36 cellular contexts compared by ENCODE assay signal in the genomic region with DNA sequence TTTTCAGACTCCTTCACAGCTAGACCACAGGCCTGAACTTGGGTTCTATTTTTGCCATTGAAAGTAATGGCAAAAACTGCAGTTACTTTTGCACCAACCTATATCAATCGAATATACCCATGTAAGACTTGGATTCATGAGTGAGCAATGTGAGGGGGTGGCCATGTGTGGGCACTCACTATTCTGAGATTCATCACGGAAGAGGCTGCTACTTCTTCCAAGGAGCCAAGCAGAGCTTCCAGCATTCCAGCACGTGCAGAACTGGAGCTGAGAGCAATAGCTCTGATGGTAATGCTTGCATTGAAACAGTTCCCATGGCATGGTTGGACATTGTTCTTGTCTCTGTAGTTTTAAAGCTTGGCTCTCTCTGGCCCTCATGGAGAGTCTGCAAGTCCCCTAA.
"Had no signal": no experiment of that assay in that cellular context is flagged by ENCODE, and none has a peak within 500 bp of the region (broad histone marks: within the 10 kb centered on the region; RNA-seq: fewer than 3 reads in every experiment).

No MANE protein-coding gene starts in this region.

- H3K27ac ChIP-seq: KMS-11 had no signal

- H3K9me3 ChIP-seq: MG63 had no signal

- H3K4me2 ChIP-seq: KMS-11 had no signal

- H3K9ac ChIP-seq: KMS-11 had no signal

- H3K27me3 ChIP-seq: MG63 had no signal

- H3K36me3 ChIP-seq: MG63 had no signal

- DNase-seq: Karpas-422, Kasumi-1, KG1, MG63, MM.1S, MV-4-11, NCI-H1048, NCI-H1092, NCI-H1092 treated with DMSO at 0.1 percent for 48 hours, NCI-H1105, NCI-H1105 treated with DMSO at 0.1 percent for 48 hours, NCI-H1417, NCI-H1417 treated with DMSO at 0.1 percent for 48 hours, NCI-H1436, NCI-H1436 treated with DMSO at 0.1 percent for 48 hours, NCI-H146, NCI-H1694, NCI-H1694 treated with DMSO at 0.1 percent for 48 hours, NCI-H187, NCI-H187 treated with DMSO at 0.1 percent for 48 hours, NCI-H1930, NCI-H2029, NCI-H2029 treated with DMSO at 0.1 percent for 48 hours, NCI-H2081, NCI-H2081 treated with DMSO at 0.1 percent for 48 hours, NCI-H2107, NCI-H2171, NCI-H2171 treated with DMSO at 0.1 percent for 48 hours, NCI-H2227 treated with DMSO at 0.1 percent for 48 hours, NCI-H226, NCI-H345, NCI-H446, NCI-H446 treated with DMSO at 0.1 percent for 48 hours, NCI-H510A, NCI-H510A treated with DMSO at 0.1 percent for 48 hours had no signal

- H3K4me3 ChIP-seq: MG63 had no signal
